Comparison of ENCODE assay signal across 8 cellular contexts in genomic region chr12:51678086-51678724, GRCh38.
DNase-seq lines count a peak whose midpoint lies in the region; ATAC-seq and TF ChIP-seq lines count a peak whose summit lies in the region.

No MANE protein-coding gene starts in this region.

- H3K9me3 ChIP-seq in AG04450 (ENCODE audit: control insufficient read depth, insufficient read depth, low read length) (no peaks in the 10 kb centered on the region), WERI-Rb-1 (ENCODE audit: severe bottlenecking) (no peaks in the 10 kb centered on the region)

- no peaks in the 10 kb centered on the region for H3K36me3 ChIP-seq in WERI-Rb-1

- CTCF ChIA-PET in AG04450 (lab: Charles Lee): interaction anchor here (0.7 to 1.7 kb wide), 8 partner anchors 8 to 257 kb away, joined by 3 to 7 read pairs (median 4); no protein-coding TSS in a partner anchor

- DNase-seq in AG04450 (ENCODE audit: low read depth, low spot score): no peak
- DNase-seq in GM12865 (ENCODE audit: low read depth): peak; percentile 55
- DNase-seq in NCI-H2081 (lab: John Stamatoyannopoulos, UW): peak; percentile 35 to 57
- DNase-seq in WERI-Rb-1: peak; percentile 45
- DNase-seq in foreskin fibroblast: peak in 1 of 2 donors; percentile 82
- DNase-seq in progenitor cell of endocrine pancreas (ENCODE audit: low spot score, unreplicated experiment): no peak
- DNase-seq in cerebellar nuclear complex (lab: John Stamatoyannopoulos, UW): no peak

- no peaks in the 10 kb centered on the region for H3K36me3 Mint-ChIP-seq in progenitor cell of endocrine pancreas (ENCODE audit: insufficient read depth)

- H3K4me3 ChIP-seq in AG04450 (ENCODE audit: low read depth, low read length) (no peak overlapping the region), GM12865 (ENCODE audit: low read depth, low read length) (no peak overlapping the region), WERI-Rb-1 (ENCODE audit: low read depth, low read length) (no peak overlapping the region), foreskin fibroblast (ENCODE audit: low read depth in 1 of 2, low read length in 2 of 2) (no peak overlapping the region)

- H3K27me3 ChIP-seq in AG04450 (ENCODE audit: control insufficient read depth, insufficient read depth, low read length): no peaks in the 10 kb centered on the region
- H3K27me3 ChIP-seq in WERI-Rb-1 (ENCODE audit: insufficient read depth, low read depth, severe bottlenecking): no peaks in the 10 kb centered on the region

- peaks cover 6% of the 10 kb centered on the region for H3K4me1 Mint-ChIP-seq in progenitor cell of endocrine pancreas (ENCODE audit: low read depth)

- no peaks in the 10 kb centered on the region for H3K27me3 Mint-ChIP-seq in progenitor cell of endocrine pancreas

- TF ChIP-seq CTCF in AG04450 (IDR thresholded peaks at IDR 0.05; ENCODE audit: low read depth, low read length): peak; percentile 89
- peak; percentile 73 for TF ChIP-seq CTCF in GM12865 (IDR thresholded peaks at IDR 0.05; ENCODE audit: insufficient read depth, low read depth, low read length, missing control alignments)
- TF ChIP-seq CTCF in WERI-Rb-1 (IDR thresholded peaks at IDR 0.05; ENCODE audit: low read depth, low read length): peak; percentile 80
- TF ChIP-seq CTCF in foreskin fibroblast (IDR thresholded peaks at IDR 0.05; ENCODE audit: low read depth, low read length): peak; percentile 80
- TF ChIP-seq CTCF in progenitor cell of endocrine pancreas (IDR thresholded peaks at IDR 0.05; ENCODE audit: unreplicated experiment): peak; percentile 70

- H3K9me3 Mint-ChIP-seq in progenitor cell of endocrine pancreas (ENCODE audit: low read depth): no peaks in the 10 kb centered on the region

- H3K27ac ChIP-seq in AG04450 (ENCODE audit: low read depth, low read length): no peak overlapping the region
- no peak overlapping the region for H3K27ac ChIP-seq in WERI-Rb-1

- ATAC-seq in HG03565 (IDR thresholded peaks at IDR 0.05; ENCODE audit: unreplicated experiment): no peak

- POLR2A ChIA-PET in AG04450 (lab: Yijun Ruan, JAX): no interaction called here

- H3K27ac Mint-ChIP-seq in progenitor cell of endocrine pancreas: no peak overlapping the region

- no peak overlapping the region for H3K4me3 Mint-ChIP-seq in progenitor cell of endocrine pancreas (ENCODE audit: low read depth)

Comparison
In these comparisons a context has a peak if more than half of its experiments do, and no peak if none do; other contexts are left out.
1. DNase-seq: peak in GM12865 (single experiment), NCI-H2081 (2 of 2) and WERI-Rb-1 (single experiment); none in AG04450 (single experiment), progenitor cell of endocrine pancreas (single experiment) and cerebellar nuclear complex (0 of 2).
2. Peak in every context shown above with its lines, with median percentiles within 50 percentile points of each other: CTCF ChIP-seq.